21 cellular contexts compared by ENCODE assay signal in genomic region chr1:154411525-154411924, GRCh38. TPM values are rescaled to one million over a fixed set of nuclear protein-coding genes. Genes with fewer than 3 reads are reported as not detected.
DNase-seq lines count a peak whose midpoint lies in the region; ATAC-seq and TF ChIP-seq lines count a peak whose summit lies in the region.
"Had no signal": no experiment of that assay in that cellular context is flagged by ENCODE, and none has a peak within 500 bp of the region (broad histone marks: within the 10 kb centered on the region; RNA-seq: fewer than 3 reads in every experiment).

No MANE protein-coding gene starts in this region.

- WGBS in right lobe of liver (ENCODE audit: insufficient coverage, low coverage, low lambda C conversion rate, missing lambda C conversion rate), result 72% methylated on average over 4 of the region's 4 CpGs

- DNase-seq in activated naive CD4-positive, alpha-beta T cell treated with anti-CD3 and anti-CD28 coated beads, Interleukin-2, amount 10 ng/mL, durations not matched to agents 7 days and 5 days, result no peak
- DNase-seq in RWPE1 (ENCODE audit: low spot score) (no peak), right lobe of liver (no peak), NAMALWA (ENCODE audit: low spot score) (no peak)
- DNase-seq: ACHN; activated naive CD4-positive, alpha-beta T cell treated with Interleukin-2 at 50 U/mL for 16 hours; anterior cingulate cortex; caudate nucleus; DMS79 treated with DMSO at 0.1 percent for 48 hours; H7; Karpas-422; NCI-H1417; NCI-H524; stimulated activated naive CD4-positive, alpha-beta T cell had no signal

- H3K4me1 ChIP-seq in right lobe of liver (peaks cover 0 to 83% (median 32%) of the 10 kb centered on the region in 4 donors), stomach smooth muscle (ENCODE audit: control insufficient read depth, insufficient read depth, low read length) (peaks cover 73% of the 10 kb centered on the region)
- H3K4me1 ChIP-seq: parathyroid adenoma had no signal

- H3K27ac ChIP-seq in RWPE1, result peak overlapping the region; percentile 57
- peak overlapping the region in 2 of 3 donors; percentile 98 to 99 for H3K27ac ChIP-seq in right lobe of liver
- peak overlapping the region; percentile 97 for H3K27ac ChIP-seq in stomach smooth muscle (ENCODE audit: low read length)
- H3K27ac ChIP-seq: parathyroid adenoma had no signal

- no peak for TF ChIP-seq POLR2A in right lobe of liver (IDR thresholded peaks at IDR 0.05)

- CTCF ChIA-PET in activated naive CD4-positive, alpha-beta T cell treated with anti-CD3 and anti-CD28 coated beads, Interleukin-2, amount 10 ng/mL, durations not matched to agents 7 days and 5 days (lab: Charles Lee), result no interaction called here
- CTCF ChIA-PET in RWPE1 (lab: Yijun Ruan, JAX), result interaction anchor here (0.9 kb wide), 1 partner anchor 28 kb away, joined by 4 read pairs; no protein-coding TSS in a partner anchor

- H3K9ac ChIP-seq in stomach smooth muscle (ENCODE audit: low read length in 2 of 2), result peak overlapping the region in 1 of 2 donors; percentile 21
- H3K9ac ChIP-seq: parathyroid adenoma had no signal

- H3K4me3 ChIP-seq in right lobe of liver (no peak overlapping the region), stomach smooth muscle (ENCODE audit: low read length in 2 of 2) (no peak overlapping the region)

- H3K4me3 Mint-ChIP-seq in activated naive CD4-positive, alpha-beta T cell treated with anti-CD3 and anti-CD28 coated beads, Interleukin-2, amount 50 U/mL, for 24 hours, result no peak overlapping the region
- no peak overlapping the region for H3K4me3 Mint-ChIP-seq in activated naive CD4-positive, alpha-beta T cell treated with anti-CD3 and anti-CD28 coated beads, Interleukin-2, amount 10 ng/mL, durations not matched to agents 7 days and 5 days
- H3K4me3 Mint-ChIP-seq: natural killer cell treated with Interleukin-12 subunit alpha and Interleukin-12 subunit beta and Interleukin-15 and Interleukin-18, amount 100 ng/mL, for 72 hours had no signal

- H3K4me1 Mint-ChIP-seq in activated naive CD4-positive, alpha-beta T cell treated with anti-CD3 and anti-CD28 coated beads, Interleukin-2, amount 50 U/mL, for 24 hours, result peaks cover 90% of the 10 kb centered on the region
- H3K4me1 Mint-ChIP-seq in activated naive CD4-positive, alpha-beta T cell treated with anti-CD3 and anti-CD28 coated beads, Interleukin-2, amount 10 ng/mL, durations not matched to agents 7 days and 5 days, result peaks cover 52% of the 10 kb centered on the region

- H3K27ac Mint-ChIP-seq in activated naive CD4-positive, alpha-beta T cell treated with anti-CD3 and anti-CD28 coated beads, Interleukin-2, amount 50 U/mL, for 24 hours, result peak overlapping the region; percentile 93
- no peak overlapping the region for H3K27ac Mint-ChIP-seq in activated naive CD4-positive, alpha-beta T cell treated with anti-CD3 and anti-CD28 coated beads, Interleukin-2, amount 10 ng/mL, durations not matched to agents 7 days and 5 days

- H3K36me3 ChIP-seq in right lobe of liver (no peaks in the 10 kb centered on the region), stomach smooth muscle (ENCODE audit: control insufficient read depth in 2 of 2, insufficient read depth in 2 of 2, low read length in 2 of 2) (no peaks in the 10 kb centered on the region)

- TF ChIP-seq CTCF in RWPE1 (conservative IDR thresholded peaks at IDR 0.05; ENCODE audit: low read depth) (no peak), right lobe of liver (IDR thresholded peaks at IDR 0.05) (no peak)

- ATAC-seq in right lobe of liver, result no peak
- no peak for ATAC-seq in GM18502 (IDR thresholded peaks at IDR 0.05; ENCODE audit: poor library complexity, unreplicated experiment)
- no peak for ATAC-seq in HG03095 (IDR thresholded peaks at IDR 0.05; ENCODE audit: unreplicated experiment)
- ATAC-seq: natural killer cell treated with Interleukin-12 subunit alpha and Interleukin-12 subunit beta and Interleukin-15 and Interleukin-18, amount 100 ng/mL, for 72 hours had no signal

- no peaks in the 10 kb centered on the region for H3K9me3 Mint-ChIP-seq in activated naive CD4-positive, alpha-beta T cell treated with anti-CD3 and anti-CD28 coated beads, Interleukin-2, amount 50 U/mL, for 24 hours
- H3K9me3 Mint-ChIP-seq in activated naive CD4-positive, alpha-beta T cell treated with anti-CD3 and anti-CD28 coated beads, Interleukin-2, amount 10 ng/mL, durations not matched to agents 7 days and 5 days, result no peaks in the 10 kb centered on the region
- H3K9me3 Mint-ChIP-seq: CD8-positive, alpha-beta memory T cell; natural killer cell treated with Interleukin-12 subunit alpha and Interleukin-12 subunit beta and Interleukin-15 and Interleukin-18, amount 100 ng/mL, for 72 hours had no signal

- intact Hi-C loops in right lobe of liver (cut with DNase I), result no loop called here

- H3K9me3 ChIP-seq in right lobe of liver (no peaks in the 10 kb centered on the region), stomach smooth muscle (ENCODE audit: control insufficient read depth in 2 of 2, low read length in 2 of 2) (no peaks in the 10 kb centered on the region)

- H3K27me3 ChIP-seq in right lobe of liver, result no peaks in the 10 kb centered on the region
- H3K27me3 ChIP-seq in stomach smooth muscle (ENCODE audit: control insufficient read depth in 1 of 2, insufficient read depth in 2 of 2, low read length in 2 of 2), result no peaks in the 10 kb centered on the region

- H3K27me3 Mint-ChIP-seq in activated naive CD4-positive, alpha-beta T cell treated with anti-CD3 and anti-CD28 coated beads, Interleukin-2, amount 50 U/mL, for 24 hours, result no peaks in the 10 kb centered on the region
- H3K27me3 Mint-ChIP-seq in activated naive CD4-positive, alpha-beta T cell treated with anti-CD3 and anti-CD28 coated beads, Interleukin-2, amount 10 ng/mL, durations not matched to agents 7 days and 5 days, result peaks cover under 1% of the 10 kb centered on the region

- POLR2A ChIA-PET in RWPE1 (lab: Yijun Ruan, JAX; ENCODE audit: low non-redundant PET), result no interaction called here

- H3K36me3 Mint-ChIP-seq in activated naive CD4-positive, alpha-beta T cell treated with anti-CD3 and anti-CD28 coated beads, Interleukin-2, amount 50 U/mL, for 24 hours, result peaks cover 3% of the 10 kb centered on the region
- H3K36me3 Mint-ChIP-seq in activated naive CD4-positive, alpha-beta T cell treated with anti-CD3 and anti-CD28 coated beads, Interleukin-2, amount 10 ng/mL, durations not matched to agents 7 days and 5 days, result peaks cover 4% of the 10 kb centered on the region
- H3K36me3 Mint-ChIP-seq: CD8-positive, alpha-beta memory T cell; natural killer cell treated with Interleukin-12 subunit alpha and Interleukin-12 subunit beta and Interleukin-15 and Interleukin-18, amount 100 ng/mL, for 72 hours had no signal

RNA-seq across cellular contexts. Expression of gene IL6R, which starts 6.4 kb away (rescaled TPM):
- total RNA-seq in right lobe of liver, result 100 to 1,000 TPM in 2 of 6 experiments, 10 to 100 TPM in 4; 32.2 to 145 (median 68.2) TPM
